ENCODE assay signal across 21 cellular contexts in genomic region chr12:125424909-125425308, GRCh38.
DNase-seq lines count a peak whose midpoint lies in the region; ATAC-seq, FAIRE-seq and TF ChIP-seq lines count a peak whose summit lies in the region.
"Had no signal": no experiment of that assay in that cellular context is flagged by ENCODE, and none has a peak within 500 bp of the region (broad histone marks: within the 10 kb centered on the region; RNA-seq: fewer than 3 reads in every experiment).

No MANE protein-coding gene starts in this region.

- H4K20me1 ChIP-seq in H9 (ENCODE audit: control insufficient read depth, insufficient read depth, insufficient read length) (no peaks in the 10 kb centered on the region), GM12878 (ENCODE audit: control insufficient read depth, insufficient read depth) (no peaks in the 10 kb centered on the region)

- H2BK5ac ChIP-seq in H9 (ENCODE audit: insufficient read length, low read length), result no peak overlapping the region

- ATAC-seq in GM12878 (0 out of 3 replicates have a peak, but pooled peaks have one; percentile 40), GM19455 (IDR thresholded peaks at IDR 0.05; ENCODE audit: unreplicated experiment) (no peak)

- SMC1A ChIA-PET in GM12878 (lab: Charles Lee; ENCODE audit: uncharacterized antibody, unreplicated experiment), result interaction anchor here (0.9 kb wide), 1 partner anchor 13 kb away, joined by 3 read pairs; no protein-coding TSS in a partner anchor

- H3K36me3 ChIP-seq in GM12878 (ENCODE audit: control insufficient read depth in 2 of 2, insufficient read depth in 2 of 2, low read length in 1 of 2), result no peaks in the 10 kb centered on the region
- H3K36me3 ChIP-seq: BE2C, HAP-1 had no signal

- DNase-seq in H9 (no peak), GM12878 (ENCODE audit: low read depth, low spot score) (no peak), neural crest cell (ENCODE audit: low read depth, low spot score) (no peak), NCI-H2029 (lab: John Stamatoyannopoulos, UW) (no peak)
- no peak for DNase-seq in activated naive CD8-positive, alpha-beta T cell treated with anti-CD3 and anti-CD28 coated beads for 36 hours
- DNase-seq: BE2C; CD4-positive, alpha-beta memory T cell; DMS153; DMS79 treated with DMSO at 0.1 percent for 48 hours; EL; GM23248; HFFc6; KBM-7 had no signal

- BruUV-seq in GM12878 (replicated peaks; lab: Mats Ljungman, UMichigan), result no TSS peak

- H3K4me1 Mint-ChIP-seq in H9, result peaks cover 0 to 2% of the 10 kb centered on the region in 2 experiments; a peak in 2 of 4 replicates
- H3K4me1 Mint-ChIP-seq in neural crest cell, result peaks cover 5% of the 10 kb centered on the region
- H3K4me1 Mint-ChIP-seq in activated naive CD8-positive, alpha-beta T cell treated with anti-CD3 and anti-CD28 coated beads for 36 hours, result no peaks in the 10 kb centered on the region
- H3K4me1 Mint-ChIP-seq: CD4-positive, alpha-beta memory T cell had no signal

- WGBS in H9 (ENCODE audit: extremely low coverage, insufficient read length, low lambda C conversion rate), result no CpG with 5 or more reads among the region's 3 CpGs
- 52% methylated on average over 3 of the region's 3 CpGs for WGBS in GM12878 (ENCODE audit: insufficient coverage, insufficient replicate concordance, low lambda C conversion rate, missing lambda C conversion rate)

- no peak overlapping the region for H3K14ac ChIP-seq in H9 (ENCODE audit: insufficient read depth, low read length)

- H3K4me1 ChIP-seq in H9 (ENCODE audit: insufficient read depth, low read length) (peaks cover 2% of the 10 kb centered on the region; the same call in 1 of the 2 replicates), GM12878 (ENCODE audit: control insufficient read depth, insufficient read depth, low read length) (no peaks in the 10 kb centered on the region)
- H3K4me1 ChIP-seq: BE2C, HAP-1 had no signal

- H3K4me2 ChIP-seq in H9 (ENCODE audit: insufficient read depth, insufficient read length, low read length) (no peak overlapping the region), GM12878 (ENCODE audit: control insufficient read depth, insufficient read depth) (no peak overlapping the region)

- no peaks in the 10 kb centered on the region for H3K27me3 Mint-ChIP-seq in H9 (ENCODE audit: low read depth)
- H3K27me3 Mint-ChIP-seq in neural crest cell (ENCODE audit: low read depth), result peaks cover 7% of the 10 kb centered on the region
- no peaks in the 10 kb centered on the region for H3K27me3 Mint-ChIP-seq in activated naive CD8-positive, alpha-beta T cell treated with anti-CD3 and anti-CD28 coated beads for 36 hours

- no peak for TF ChIP-seq EP300 in GM12878 (IDR thresholded peaks at IDR 0.05; ENCODE audit: borderline replicate concordance in 1 of 2, control insufficient read depth in 1 of 2, low read depth in 2 of 2, low read length in 2 of 2)

- no peaks in the 10 kb centered on the region for H3K27me3 ChIP-seq in H9 (ENCODE audit: insufficient read depth, low read length)
- H3K27me3 ChIP-seq in GM12878 (replicated peaks in 1 of 2; ENCODE audit: control insufficient read depth in 2 of 2, insufficient read depth in 2 of 2, low read length in 1 of 2), result no peaks in the 10 kb centered on the region
- H3K27me3 ChIP-seq: BE2C had no signal

- H3K27ac ChIP-seq in H9 (ENCODE audit: insufficient read length, low read depth, low read length) (no peak overlapping the region), GM12878 (ENCODE audit: control insufficient read depth, insufficient read depth) (no peak overlapping the region)
- H3K27ac ChIP-seq: C4-2B, GM23248, HL-60 had no signal

- in situ Hi-C loops in GM12878 (cut with MboI), result no loop called here

- no peak for TF ChIP-seq POLR2A in GM12878 (IDR thresholded peaks at IDR 0.05; ENCODE audit: low read depth, low read length)

- H3K4me3 Mint-ChIP-seq in H9 (no peak overlapping the region), neural crest cell (no peak overlapping the region)
- H3K4me3 Mint-ChIP-seq in activated naive CD8-positive, alpha-beta T cell treated with anti-CD3 and anti-CD28 coated beads for 36 hours, result no peak overlapping the region
- H3K4me3 Mint-ChIP-seq: CD4-positive, alpha-beta memory T cell; HFFc6 had no signal

- H2AK5ac ChIP-seq in H9 (ENCODE audit: insufficient read length, low read length), result no peak overlapping the region

- intact Hi-C loops in GM12878 (cut with micrococcal nuclease; ENCODE audit: unreplicated experiment), result no loop called here

- no peak overlapping the region for H4K91ac ChIP-seq in H9 (ENCODE audit: insufficient read length, low read depth, low read length)

- H3K36me3 Mint-ChIP-seq in H9 (ENCODE audit: insufficient read depth in 1 of 3, low read depth in 3 of 3), result peaks cover under 1 to 17% (median 13%) of the 10 kb centered on the region in 3 experiments
- no peaks in the 10 kb centered on the region for H3K36me3 Mint-ChIP-seq in neural crest cell (ENCODE audit: low read depth)
- H3K36me3 Mint-ChIP-seq in activated naive CD8-positive, alpha-beta T cell treated with anti-CD3 and anti-CD28 coated beads for 36 hours, result no peaks in the 10 kb centered on the region
- H3K36me3 Mint-ChIP-seq: CD4-positive, alpha-beta memory T cell had no signal

- H3K79me2 ChIP-seq in H9 (ENCODE audit: insufficient read depth, low read length) (no peaks in the 10 kb centered on the region), GM12878 (ENCODE audit: control insufficient read depth, insufficient read depth, low read length) (no peaks in the 10 kb centered on the region)

- POLR2A ChIA-PET in GM12878 (lab: Charles Lee), result no interaction called here

- H3K9me3 Mint-ChIP-seq in H9 (peaks cover 7 to 8% of the 10 kb centered on the region in 2 experiments; a peak in 4 of 5 replicates), neural crest cell (peaks cover 8% of the 10 kb centered on the region)
- H3K9me3 Mint-ChIP-seq in activated naive CD8-positive, alpha-beta T cell treated with anti-CD3 and anti-CD28 coated beads for 36 hours, result peaks cover 7% of the 10 kb centered on the region

- no peak overlapping the region for H3K23ac ChIP-seq in H9 (ENCODE audit: insufficient read length, low read depth, low read length)

- H2AFZ ChIP-seq in H9 (ENCODE audit: low read length), result no peak overlapping the region
- no peak overlapping the region for H2AFZ ChIP-seq in GM12878 (ENCODE audit: control insufficient read depth, low read depth, low read length)
- H2AFZ ChIP-seq: GM23248 had no signal

- no peak overlapping the region for H4K8ac ChIP-seq in H9 (replicated peaks; ENCODE audit: insufficient read length, low read depth, low read length)

- H3K4ac ChIP-seq in H9 (ENCODE audit: low read depth, low read length), result no peak overlapping the region

- TF ChIP-seq RAD21 in GM12878 (IDR thresholded peaks at IDR 0.05; ENCODE audit: insufficient read depth, low read depth, low read length), result no peak

- no peak overlapping the region for H4K5ac ChIP-seq in H9 (ENCODE audit: insufficient read length, low read depth, low read length)

- H3T11ph ChIP-seq in H9 (ENCODE audit: low read length), result no peak overlapping the region

- H3K9ac ChIP-seq in H9 (ENCODE audit: extremely low read depth, insufficient read length, low read length) (no peak overlapping the region), GM12878 (ENCODE audit: control insufficient read depth, insufficient read depth, low read length) (no peak overlapping the region)
- H3K9ac ChIP-seq: GM23248 had no signal

- no peak overlapping the region for H3K18ac ChIP-seq in H9 (ENCODE audit: insufficient read length, low read depth, low read length)

- H3K79me1 ChIP-seq in H9 (ENCODE audit: insufficient read depth, low read depth, low read length, poor library complexity, severe bottlenecking), result no peaks in the 10 kb centered on the region

- CTCF ChIA-PET in GM12878 (lab: Yijun Ruan, JAX), result no interaction called here

- H2BK12ac ChIP-seq in H9 (ENCODE audit: insufficient read length, low read depth, low read length), result no peak overlapping the region

- no peaks in the 10 kb centered on the region for H3K23me2 ChIP-seq in H9 (ENCODE audit: insufficient read length, low read depth, low read length, poor library complexity, severe bottlenecking)

- H3K27ac Mint-ChIP-seq in H9 (no peak overlapping the region), neural crest cell (ENCODE audit: unreplicated experiment) (peak overlapping the region; percentile 57)
- no peak overlapping the region for H3K27ac Mint-ChIP-seq in activated naive CD8-positive, alpha-beta T cell treated with anti-CD3 and anti-CD28 coated beads for 36 hours
- H3K27ac Mint-ChIP-seq: HFFc6 had no signal

- RAD21 ChIA-PET in GM12878 (lab: Charles Lee; ENCODE audit: unreplicated experiment), result interaction anchor here (0.9 kb wide), 1 partner anchor 49 kb away, joined by 3 read pairs; no protein-coding TSS in a partner anchor

- no peak overlapping the region for H2BK15ac ChIP-seq in H9 (ENCODE audit: low read depth, low read length)

- H3K56ac ChIP-seq in H9 (ENCODE audit: insufficient read length, low read depth, low read length), result no peak overlapping the region

- no peak overlapping the region for H2BK120ac ChIP-seq in H9 (ENCODE audit: low read depth, low read length, poor library complexity, severe bottlenecking)

- H2BK20ac ChIP-seq in H9 (ENCODE audit: low read depth, low read length, poor library complexity, severe bottlenecking), result no peak overlapping the region

- H3K9me3 ChIP-seq in H9 (ENCODE audit: control insufficient read depth, low read depth, low read length) (peaks cover 4% of the 10 kb centered on the region), GM12878 (replicated peaks; ENCODE audit: control insufficient read depth, insufficient read depth, low read length) (peaks cover 7% of the 10 kb centered on the region; the same call in 2 of the 3 replicates)
- H3K9me3 ChIP-seq: BE2C, HAP-1 had no signal

- TF ChIP-seq CTCF in GM12872 (IDR thresholded peaks at IDR 0.05; ENCODE audit: insufficient read depth, low read depth, low read length), result peak; percentile 8; the same call in 1 of the 3 replicates
- peak; percentile 33; the same call in 1 of the 3 replicates for TF ChIP-seq CTCF in H9 (conservative IDR thresholded peaks at IDR 0.05)
- TF ChIP-seq CTCF in GM12878 (IDR thresholded peaks at IDR 0.05 in 2 of 3, conservative IDR thresholded peaks at IDR 0.05 in 1 of 3; ENCODE audit: control insufficient read depth in 2 of 3, extremely low read depth in 1 of 3, insufficient read depth in 1 of 3, low read depth in 3 of 3, low read length in 3 of 3), result no peak
- TF ChIP-seq CTCF in neural crest cell (conservative IDR thresholded peaks at IDR 0.05), result no peak

- no peak for FAIRE-seq in GM12878 (lab: Jason Lieb, UNC)
- FAIRE-seq: A204.1, D721Med, G401.6 had no signal

- H3K4me3 ChIP-seq in GM12878, result no peak overlapping the region
- H3K4me3 ChIP-seq: GM23248, HAP-1 had no signal

TF ChIP-seq in GM12878, 131 proteins besides CTCF, POLR2A, EP300 and RAD21 (continues in another document):
- no peak for TF ChIP-seq HDGF (IDR thresholded peaks at IDR 0.05)

Comparison
In these comparisons a context has a peak if more than half of its experiments do, and no peak if none do; other contexts are left out.
1. CTCF ChIP-seq: peak in GM12872 (single experiment) and H9 (single experiment); none in GM12878 (0 of 3) and neural crest cell (single experiment).